In the genomic region with DNA sequence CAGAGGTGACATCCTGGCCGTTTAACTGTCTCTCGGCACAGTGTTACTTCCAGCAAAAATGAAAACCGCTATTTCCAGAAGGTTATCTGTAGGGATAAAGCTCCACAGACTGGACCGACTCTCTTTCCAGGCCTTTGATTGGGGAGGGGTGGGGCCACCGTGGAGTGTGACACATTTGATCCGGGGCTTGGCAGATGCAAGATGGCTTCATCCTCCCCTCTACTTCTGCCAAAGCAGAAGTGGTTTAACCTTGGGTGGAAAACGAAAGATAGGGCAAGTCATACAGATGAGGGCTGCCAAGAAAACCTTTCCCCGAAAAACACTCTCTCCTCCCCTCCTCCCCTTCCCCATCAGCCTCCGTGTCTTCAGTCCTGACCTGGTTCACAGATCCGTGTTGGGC, we compare ENCODE assay signal across 20 cellular contexts.
A peak's percentile ranks its signal among the peaks of the same experiment; 100 is the strongest.
DNase-seq lines count a peak whose midpoint lies in the region; ATAC-seq, FAIRE-seq and TF ChIP-seq lines count a peak whose summit lies in the region.
"Had no signal": no experiment of that assay in that cellular context is flagged by ENCODE, and none has a peak within 500 bp of the region (broad histone marks: within the 10 kb centered on the region; RNA-seq: fewer than 3 reads in every experiment).

No MANE protein-coding gene starts in this region.

- WGBS in right lobe of liver (ENCODE audit: insufficient coverage, low coverage, low lambda C conversion rate, missing lambda C conversion rate), result 67% methylated on average over 7 of the region's 10 CpGs
- WGBS in HepG2 (ENCODE audit: low lambda C conversion rate), result 93% methylated on average over 10 of the region's 10 CpGs
- WGBS in K562 (ENCODE audit: insufficient coverage, low coverage, missing lambda C conversion rate), result 43% methylated on average over 10 of the region's 10 CpGs

- no peaks in the 10 kb centered on the region for H3K9me3 ChIP-seq in right lobe of liver
- no peaks in the 10 kb centered on the region for H3K9me3 ChIP-seq in HepG2 (ENCODE audit: low read length)
- no peaks in the 10 kb centered on the region for H3K9me3 ChIP-seq in K562 (replicated peaks; ENCODE audit: control insufficient read depth, insufficient read depth, low read depth, low read length)
- H3K9me3 ChIP-seq in lower lobe of right lung, result no peaks in the 10 kb centered on the region
- H3K9me3 ChIP-seq: A549 had no signal

- no peak overlapping the region for H3K4me2 ChIP-seq in HepG2 (ENCODE audit: low read depth, low read length)
- no peak overlapping the region for H3K4me2 ChIP-seq in K562 (ENCODE audit: insufficient read depth, low read length)
- H3K4me2 ChIP-seq: A549 had no signal

- TF ChIP-seq CTCF in right lobe of liver (IDR thresholded peaks at IDR 0.05) (no peak), HepG2 (CRISPR knock-in tag; IDR thresholded peaks at IDR 0.05) (no peak), K562 (IDR thresholded peaks at IDR 0.05 in 2 of 3, conservative IDR thresholded peaks at IDR 0.05 in 1 of 3; ENCODE audit: insufficient read depth in 2 of 3, low read depth in 1 of 3, low read length in 3 of 3) (no peak), lower lobe of right lung (IDR thresholded peaks at IDR 0.05) (no peak)

- H4K20me1 ChIP-seq in HepG2 (ENCODE audit: insufficient read depth, low read length) (no peaks in the 10 kb centered on the region), K562 (replicated peaks; ENCODE audit: control insufficient read depth, insufficient read depth, low read length) (no peaks in the 10 kb centered on the region)

- H3K36me3 ChIP-seq in right lobe of liver, result no peaks in the 10 kb centered on the region
- peaks cover 1 to 12% of the 10 kb centered on the region in 2 experiments; a peak in 2 of 5 replicates for H3K36me3 ChIP-seq in HepG2 (replicated peaks in 1 of 2; ENCODE audit: control insufficient read depth in 1 of 2, insufficient read depth in 2 of 2, low read length in 2 of 2)
- H3K36me3 ChIP-seq in K562 (ENCODE audit: control insufficient read depth, insufficient read depth, low read length), result peaks cover 5% of the 10 kb centered on the region; the same call in 1 of the 3 replicates
- peaks cover 9% of the 10 kb centered on the region for H3K36me3 ChIP-seq in lower lobe of right lung
- H3K36me3 ChIP-seq: cardiac muscle cell had no signal

- H3K27ac ChIP-seq in right lobe of liver (no peak overlapping the region), HepG2 (ENCODE audit: extremely low read length, insufficient read depth, low read length) (no peak overlapping the region), K562 (ENCODE audit: extremely low read depth, low read depth, low read length) (no peak overlapping the region), lower lobe of right lung (no peak overlapping the region)
- H3K27ac ChIP-seq: cardiac muscle cell, GM23248 had no signal

- H3K4me3 ChIP-seq in right lobe of liver (no peak overlapping the region), HepG2 (replicated peaks in 1 of 3; ENCODE audit: insufficient read depth in 1 of 3, low read depth in 2 of 3, low read length in 3 of 3) (no peak overlapping the region), K562 (no peak overlapping the region), lower lobe of right lung (no peak overlapping the region)
- H3K4me3 ChIP-seq: A549, cardiac muscle cell, GM23248 had no signal

- BruUV-seq in HepG2 (replicated peaks; lab: Mats Ljungman, UMichigan), result no TSS peak
- BruUV-seq in K562 (replicated peaks; lab: Mats Ljungman, UMichigan), result no TSS peak

- no peaks in the 10 kb centered on the region for H3K27me3 ChIP-seq in right lobe of liver
- H3K27me3 ChIP-seq in HepG2 (ENCODE audit: control insufficient read depth in 1 of 2, insufficient read depth in 2 of 2, low read length in 2 of 2), result no peaks in the 10 kb centered on the region
- no peaks in the 10 kb centered on the region for H3K27me3 ChIP-seq in K562 (ENCODE audit: control insufficient read depth in 2 of 2, insufficient read depth in 2 of 2, low read length in 2 of 2)
- no peaks in the 10 kb centered on the region for H3K27me3 ChIP-seq in lower lobe of right lung (ENCODE audit: low read depth)
- H3K27me3 ChIP-seq: cardiac muscle cell had no signal

- intact Hi-C loops in right lobe of liver (cut with DNase I), result no loop called here
- intact Hi-C loops in HepG2 (cut with micrococcal nuclease; ENCODE audit: unreplicated experiment), result no loop called here
- intact Hi-C loops in K562 (cut with micrococcal nuclease), result no loop called here
- intact Hi-C loops in lower lobe of right lung (cut with DNase I), result no loop called here

- DNase-seq in right lobe of liver (no peak), HepG2 (ENCODE audit: low spot score) (no peak), K562 (ENCODE audit: extremely low read depth in 1 of 4, low spot score in 3 of 4) (no peak), lower lobe of right lung (no peak), amniotic stem cell (lab: John Stamatoyannopoulos, UW) (no peak)
- DNase-seq: activated CD4-positive, alpha-beta T cell treated with anti-CD3 and anti-CD28 coated beads, Interleukin-2, amount 50 U/mL, for 48 hours; activated gamma-delta T cell; DMS 273 treated with DMSO at 0.1 percent for 48 hours; GM23248; naive thymus-derived CD8-positive, alpha-beta T cell; NCI-H1417; NCI-H774; small intestine; trophoblast cell had no signal

- FAIRE-seq in HepG2 (lab: Jason Lieb, UNC) (no peak), K562 (lab: Jason Lieb, UNC) (no peak)
- FAIRE-seq: A549, small intestine had no signal

- H3K4me1 ChIP-seq in right lobe of liver (no peaks in the 10 kb centered on the region), HepG2 (ENCODE audit: insufficient read depth, low read length) (peaks cover 11% of the 10 kb centered on the region), K562 (replicated peaks in 1 of 2; ENCODE audit: control insufficient read depth in 2 of 2, insufficient read depth in 2 of 2, low read length in 2 of 2) (peaks cover 7 to 12% of the 10 kb centered on the region in 2 experiments; a peak in 4 of 5 replicates), lower lobe of right lung (no peaks in the 10 kb centered on the region)

- TF ChIP-seq POLR2A in right lobe of liver (IDR thresholded peaks at IDR 0.05) (no peak), HepG2 (IDR thresholded peaks at IDR 0.05; ENCODE audit: insufficient read depth in 1 of 2, low read depth in 2 of 2, low read length in 2 of 2) (no peak), K562 (conservative IDR thresholded peaks at IDR 0.05) (no peak)

- no peak for TF ChIP-seq EP300 in HepG2 (IDR thresholded peaks at IDR 0.05; ENCODE audit: low read depth in 2 of 2, low read length in 2 of 2)
- TF ChIP-seq EP300 in HepG2 (CRISPR knock-in tag; IDR thresholded peaks at IDR 0.05; ENCODE audit: borderline replicate concordance), result no peak
- no peak for TF ChIP-seq EP300 in K562 (IDR thresholded peaks at IDR 0.05; ENCODE audit: low read length)

- H3K9me1 ChIP-seq in K562 (ENCODE audit: control insufficient read depth, insufficient read depth, low read length), result no peaks in the 10 kb centered on the region

- ATAC-seq in right lobe of liver (peak in 3 of 4 donors; percentile 39 to 53 (median 51)), HepG2 (no peak), K562 (peak; percentile 29; the same call in 1 of the 3 replicates), lower lobe of right lung (peak; percentile 32 to 62), HG02571 (IDR thresholded peaks at IDR 0.05; ENCODE audit: unreplicated experiment) (no peak), GM21515 (IDR thresholded peaks at IDR 0.05; ENCODE audit: unreplicated experiment) (no peak), GM19467 (IDR thresholded peaks at IDR 0.05; ENCODE audit: unreplicated experiment) (no peak)
- ATAC-seq: A549; naive thymus-derived CD8-positive, alpha-beta T cell; T-cell had no signal

- H2AFZ ChIP-seq in HepG2 (ENCODE audit: low read length) (no peak overlapping the region), K562 (ENCODE audit: low read depth, low read length) (no peak overlapping the region)
- H2AFZ ChIP-seq: GM23248 had no signal

- POLR2A ChIA-PET in HepG2 (lab: Yijun Ruan, JAX), result no interaction called here
- POLR2A ChIA-PET in K562 (lab: Yijun Ruan, JAX), result no interaction called here

- CTCF ChIA-PET in HepG2 (lab: Yijun Ruan, JAX; ENCODE audit: low intra/inter-chr PET ratio, low total read pairs) (no interaction called here), K562 (lab: Yijun Ruan, JAX; ENCODE audit: low intra/inter-chr PET ratio) (no interaction called here)

- H3K79me2 ChIP-seq in HepG2 (ENCODE audit: insufficient read depth, low read length) (no peaks in the 10 kb centered on the region), K562 (ENCODE audit: control insufficient read depth, insufficient read depth, low read length) (no peaks in the 10 kb centered on the region)

- H3K9ac ChIP-seq in HepG2 (ENCODE audit: insufficient read depth, low read depth, low read length), result no peak overlapping the region
- no peak overlapping the region for H3K9ac ChIP-seq in K562 (ENCODE audit: insufficient read depth in 1 of 2, low read depth in 2 of 2, low read length in 2 of 2)
- H3K9ac ChIP-seq: GM23248 had no signal

- no peak for TF ChIP-seq RAD21 in HepG2 (CRISPR knock-in tag; IDR thresholded peaks at IDR 0.05)
- TF ChIP-seq RAD21 in K562 (CRISPR knock-in tag; conservative IDR thresholded peaks at IDR 0.05 in 1 of 2, IDR thresholded peaks at IDR 0.05 in 1 of 2), result no peak

- in situ Hi-C loops in HepG2 (cut with HindIII; ENCODE audit: extremely low pct_ligation_motif_present, low pct_unique_long_range_greater_than_20kb), result no loop called here
- in situ Hi-C loops in K562 (cut with MboI), result no loop called here

TF ChIP-seq in HepG2, 621 proteins besides CTCF, POLR2A, EP300 and RAD21 (continues in another document):
- TF ChIP-seq HMG20B (CRISPR knock-in tag; conservative IDR thresholded peaks at IDR 0.05), result no peak

TF ChIP-seq in K562, 482 proteins besides CTCF, POLR2A, EP300 and RAD21 (continues in another document):
- TF ChIP-seq SP1 (CRISPR knock-in tag; IDR thresholded peaks at IDR 0.05) (no peak), THRA (IDR thresholded peaks at IDR 0.05) (no peak), ZNF253 (CRISPR knock-in tag; conservative IDR thresholded peaks at IDR 0.05) (no peak)

Comparison
In these comparisons a context has a peak if more than half of its experiments do, and no peak if none do; other contexts are left out.
1. ATAC-seq: peak in right lobe of liver (3 of 4), K562 (single experiment) and lower lobe of right lung (2 of 2); none in HepG2 (single experiment), HG02571 (single experiment), GM21515 (single experiment) and GM19467 (single experiment).